In the genomic region with DNA sequence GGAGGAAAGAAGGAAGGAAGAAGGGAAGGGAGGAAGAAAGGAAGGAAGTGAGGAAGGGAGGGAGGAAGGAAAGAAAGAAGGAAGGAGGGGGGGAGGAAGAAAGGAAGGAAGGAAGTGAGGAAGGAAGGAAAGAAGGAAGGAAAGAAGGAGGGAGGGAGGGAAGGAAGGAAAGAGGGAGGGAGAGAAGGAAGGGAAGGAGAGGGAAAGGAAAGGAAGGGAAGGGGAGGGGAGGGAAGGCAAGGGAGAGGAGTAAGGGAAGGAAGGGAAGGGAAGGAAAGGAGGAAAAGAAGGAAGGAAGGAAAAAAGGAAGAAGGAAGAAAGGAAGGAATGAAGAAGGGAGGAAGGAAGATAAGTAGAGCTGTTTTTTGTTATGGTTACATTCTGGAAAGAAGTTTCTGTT, we compare ENCODE assay signal across 10 cellular contexts.
"Had no signal": no experiment of that assay in that cellular context is flagged by ENCODE, and none has a peak within 500 bp of the region (broad histone marks: within the 10 kb centered on the region; RNA-seq: fewer than 3 reads in every experiment).

No MANE protein-coding gene starts in this region.

- H3K4me3 Mint-ChIP-seq: GM23338, H9, HFFc6 had no signal

- H3K4me1 Mint-ChIP-seq: GM23338, H9 had no signal

- H3K4me3 ChIP-seq: GM23338 had no signal

- H3K9ac ChIP-seq: KMS-11 had no signal

- H2AFZ ChIP-seq: GM23338 had no signal

- H3K4me2 ChIP-seq: GM23338, KMS-11 had no signal

- DNase-seq: H9, HCEC 1CT, HFFc6, IMR-90, KBM-7 had no signal

- H3K27ac ChIP-seq: HL-60, KMS-11 had no signal

- FAIRE-seq: H1, H54 had no signal

- H3K27ac Mint-ChIP-seq: GM23338, H9, HFFc6 had no signal

- ATAC-seq: GM23338 had no signal

- H3K9me3 Mint-ChIP-seq: GM23338, H9 had no signal
